ENCODE assay signal across 1 cellular context in the genomic region with DNA sequence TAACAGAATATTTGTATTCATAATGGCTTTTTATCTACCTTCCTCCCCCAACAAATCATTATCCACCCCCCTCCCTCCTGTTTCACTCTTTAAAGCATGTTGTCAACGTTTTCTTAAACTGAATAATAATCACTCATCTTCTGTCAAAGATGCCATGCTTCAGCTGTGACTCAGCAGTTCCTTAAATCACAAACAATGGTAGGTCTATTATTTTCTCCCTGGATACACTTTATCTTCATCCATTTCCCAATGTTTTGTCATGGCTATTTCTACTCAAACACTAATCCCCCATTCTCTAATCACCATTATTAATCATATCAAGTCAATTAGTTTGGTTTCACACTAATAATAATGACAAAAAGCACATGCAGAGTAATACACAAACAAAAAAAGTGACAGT.
TF ChIP-seq lines count a peak whose summit lies in the region.

No MANE protein-coding gene starts in this region.

TF ChIP-seq in endothelial cell of umbilical vein, 7 proteins besides CTCF, POLR2A, EP300 and RAD21:
- TF ChIP-seq EZH2 (IDR thresholded peaks at IDR 0.05; ENCODE audit: borderline replicate concordance, low read depth, low read length, severe bottlenecking) (no peak), JUN (IDR thresholded peaks at IDR 0.05; ENCODE audit: borderline replicate concordance, insufficient read depth, insufficient read length, low read depth) (peak; percentile 83), GATA2 (IDR thresholded peaks at IDR 0.05; ENCODE audit: insufficient read depth, insufficient read length, low read depth, low read length) (peak; percentile 20), FOS (IDR thresholded peaks at IDR 0.05; ENCODE audit: borderline replicate concordance, insufficient read depth, low read length) (peak; percentile 69), MYC (IDR thresholded peaks at IDR 0.05; ENCODE audit: low read depth, low read length) (no peak), POLR2AphosphoS5 (IDR thresholded peaks at IDR 0.05; ENCODE audit: insufficient read depth, low read depth, low read length) (peak; percentile 15)
- TF ChIP-seq, protein P1, sequence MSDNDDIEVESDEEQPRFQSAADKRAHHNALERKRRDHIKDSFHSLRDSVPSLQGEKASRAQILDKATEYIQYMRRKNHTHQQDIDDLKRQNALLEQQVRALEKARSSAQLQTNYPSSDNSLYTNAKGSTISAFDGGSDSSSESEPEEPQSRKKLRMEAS (IDR thresholded peaks at IDR 0.05; ENCODE audit: insufficient read depth, insufficient read length) = no peak
